ENCODE assay signal across 29 cellular contexts in the genomic region with DNA sequence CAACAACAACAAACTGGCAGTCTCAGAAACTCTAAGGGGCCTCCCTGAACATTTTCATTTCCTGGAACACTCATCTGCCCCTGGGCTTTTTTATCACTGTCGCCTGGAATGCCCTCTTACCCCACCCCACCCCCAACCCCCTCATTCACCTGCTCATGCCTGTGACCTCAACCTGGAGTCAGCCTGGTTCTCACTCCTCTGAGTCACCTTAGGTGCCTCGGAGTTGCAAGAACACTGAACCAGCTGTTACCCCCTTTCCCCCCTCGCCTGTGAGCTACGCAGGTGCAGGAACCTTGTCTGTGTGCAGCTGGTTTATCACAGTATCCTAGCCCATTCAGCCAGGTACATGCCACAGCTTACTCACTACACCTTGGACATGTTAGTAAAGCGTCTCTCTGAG. TPM values are rescaled to one million over a fixed set of nuclear protein-coding genes. Genes with fewer than 3 reads are reported as not detected.
DNase-seq lines count a peak whose midpoint lies in the region; ATAC-seq and TF ChIP-seq lines count a peak whose summit lies in the region.
"Had no signal": no experiment of that assay in that cellular context is flagged by ENCODE, and none has a peak within 500 bp of the region (broad histone marks: within the 10 kb centered on the region; RNA-seq: fewer than 3 reads in every experiment).

No MANE protein-coding gene starts in this region.

- H3K36me3 ChIP-seq in GM23338 (ENCODE audit: insufficient read depth) (no peaks in the 10 kb centered on the region), trophoblast cell (ENCODE audit: control insufficient read depth in 1 of 2, insufficient read depth in 2 of 2, low read length in 2 of 2) (no peaks in the 10 kb centered on the region)
- H3K36me3 ChIP-seq: left lung, right atrium auricular region, vagina had no signal

- peak overlapping the region; percentile 2 for H2BK120ac ChIP-seq in trophoblast cell (ENCODE audit: insufficient read depth, low read length, poor library complexity)

- H3K9me3 ChIP-seq in trophoblast cell (ENCODE audit: insufficient read depth, low read depth, low read length), result no peaks in the 10 kb centered on the region
- H3K9me3 ChIP-seq: heart right ventricle, left lung, right atrium auricular region, vagina had no signal

- H3K4me3 ChIP-seq in GM23338 (no peak overlapping the region), epithelial cell of esophagus (ENCODE audit: low read length) (no peak overlapping the region), trophoblast cell (ENCODE audit: low read depth, low read length) (no peak overlapping the region)
- H3K4me3 ChIP-seq: heart right ventricle, left lung, right atrium auricular region, vagina had no signal

- H4K12ac ChIP-seq in trophoblast cell (ENCODE audit: low read depth, low read length), result no peak overlapping the region

- H3K23ac ChIP-seq in trophoblast cell (ENCODE audit: low read length), result no peak overlapping the region

- no peak overlapping the region for H3K27ac ChIP-seq in GM23338 (ENCODE audit: low read depth)
- no peak overlapping the region for H3K27ac ChIP-seq in trophoblast cell (ENCODE audit: low read depth, low read length)
- H3K27ac ChIP-seq: KMS-11, vagina had no signal

- no peak for DNase-seq in GM23338 (ENCODE audit: low spot score)
- peak; percentile 53 for DNase-seq in NCI-H2171 treated with DMSO at 0.1 percent for 48 hours (lab: John Stamatoyannopoulos, UW)
- DNase-seq in epithelial cell of esophagus (ENCODE audit: low read depth), result peak; percentile 86
- DNase-seq in trophoblast cell, result peak; percentile 84 to 86
- no peak for DNase-seq in NCI-H1092 (lab: John Stamatoyannopoulos, UW)
- no peak for DNase-seq in activated CD4-positive, CD25-positive, alpha-beta regulatory T cell treated with anti-CD3 and anti-CD28 coated beads, Interleukin-2, amount 50 U/mL, for 72 hours
- no peak for DNase-seq in HUDEP-2 (lab: John Stamatoyannopoulos, UW; ENCODE audit: unreplicated experiment in 76 of 76)
- no peak for DNase-seq in HEK293T (ENCODE audit: extremely low spot score)
- DNase-seq: activated CD8-positive, alpha-beta T cell treated with anti-CD3 and anti-CD28 coated beads for 36 hours; activated gamma-delta T cell; activated T-cell treated with anti-CD3 and anti-CD28 coated beads for 4 hours; C1 segment of cervical spinal cord; Calu3; foreskin fibroblast; heart right ventricle; left lung; naive thymus-derived CD8-positive, alpha-beta T cell; NCI-H1694; NCI-H226; NCI-H774; SHP77; stimulated activated CD4-positive, alpha-beta T cell treated with anti-CD3 and anti-CD28 coated beads, Interleukin-12 subunit alpha, Interleukin-12 subunit beta, amount 100 ng/mL, for 4 hours; stimulated activated CD4-positive, alpha-beta T cell treated with anti-CD3 and anti-CD28 coated beads, Interleukin-4, amount 100 ng/mL, for 24 hours; stimulated activated naive CD4-positive, alpha-beta T cell had no signal

- no peaks in the 10 kb centered on the region for H3K9me2 ChIP-seq in GM23338 (ENCODE audit: insufficient read depth)

- no peaks in the 10 kb centered on the region for H3K79me1 ChIP-seq in trophoblast cell (ENCODE audit: low read length)

- CTCF ChIA-PET in HEK293T (lab: Yijun Ruan, JAX), result interaction anchor here (0.6 kb wide), 1 partner anchor 9 kb away, joined by 4 read pairs; no protein-coding TSS in a partner anchor

- peaks cover 2% of the 10 kb centered on the region for H3K27me3 Mint-ChIP-seq in GM23338 (ENCODE audit: insufficient read depth, low read depth, poor library complexity)
- H3K27me3 Mint-ChIP-seq: activated CD8-positive, alpha-beta T cell treated with anti-CD3 and anti-CD28 coated beads for 36 hours; naive thymus-derived CD8-positive, alpha-beta T cell had no signal

- H3K4me3 Mint-ChIP-seq in GM23338, result no peak overlapping the region
- H3K4me3 Mint-ChIP-seq: activated CD8-positive, alpha-beta T cell treated with anti-CD3 and anti-CD28 coated beads for 36 hours; naive thymus-derived CD8-positive, alpha-beta T cell had no signal

- ATAC-seq in GM23338, result peak; percentile 22
- ATAC-seq: activated CD4-positive, CD25-positive, alpha-beta regulatory T cell treated with anti-CD3 and anti-CD28 coated beads, Interleukin-2, amount 50 U/mL, for 24 hours; activated CD8-positive, alpha-beta T cell treated with anti-CD3 and anti-CD28 coated beads for 36 hours; left lung; naive thymus-derived CD8-positive, alpha-beta T cell had no signal

- no peaks in the 10 kb centered on the region for H3K9me3 Mint-ChIP-seq in GM23338
- H3K9me3 Mint-ChIP-seq: activated CD8-positive, alpha-beta T cell treated with anti-CD3 and anti-CD28 coated beads for 36 hours; naive thymus-derived CD8-positive, alpha-beta T cell had no signal

- no peaks in the 10 kb centered on the region for H4K20me1 ChIP-seq in GM23338 (replicated peaks; ENCODE audit: insufficient read depth)

- no peak overlapping the region for H4K91ac ChIP-seq in trophoblast cell (ENCODE audit: low read depth, low read length)

- H2AFZ ChIP-seq in GM23338 (no peak overlapping the region), trophoblast cell (ENCODE audit: insufficient read depth, low read length, poor library complexity) (no peak overlapping the region)

- no peaks in the 10 kb centered on the region for H3K36me3 Mint-ChIP-seq in GM23338 (ENCODE audit: low read depth)
- H3K36me3 Mint-ChIP-seq: naive thymus-derived CD8-positive, alpha-beta T cell had no signal

- no peak overlapping the region for H3K14ac ChIP-seq in trophoblast cell (ENCODE audit: low read length)

- no peak overlapping the region for H4K8ac ChIP-seq in trophoblast cell (ENCODE audit: low read depth, low read length)

- POLR2A ChIA-PET in HEK293T (lab: Yijun Ruan, JAX), result no interaction called here

- no peak overlapping the region for H2AK5ac ChIP-seq in trophoblast cell (ENCODE audit: low read length)

- WGBS in trophoblast cell (ENCODE audit: extremely low coverage, insufficient coverage, insufficient read length), result no CpG with 5 or more reads among the region's 5 CpGs

- no peaks in the 10 kb centered on the region for H3K27me3 ChIP-seq in GM23338 (ENCODE audit: insufficient read depth)
- no peaks in the 10 kb centered on the region for H3K27me3 ChIP-seq in trophoblast cell (ENCODE audit: insufficient read depth, low read length)
- H3K27me3 ChIP-seq: heart right ventricle, left lung, right atrium auricular region, vagina had no signal

- TF ChIP-seq CTCF in GM23338 (conservative IDR thresholded peaks at IDR 0.05; ENCODE audit: low read depth in 2 of 2) (no peak), epithelial cell of esophagus (IDR thresholded peaks at IDR 0.05; ENCODE audit: insufficient read depth, low read depth, low read length, missing control alignments) (no peak)

- H3K4me1 Mint-ChIP-seq in GM23338, result peaks cover 4% of the 10 kb centered on the region; the same call in 2 of the 3 replicates

- H3K79me2 ChIP-seq in GM23338 (replicated peaks; ENCODE audit: insufficient read depth) (no peaks in the 10 kb centered on the region), trophoblast cell (ENCODE audit: control insufficient read depth, insufficient read depth, low read length, poor library complexity) (no peaks in the 10 kb centered on the region)

- H3K4ac ChIP-seq in trophoblast cell (ENCODE audit: low read depth, low read length), result no peak overlapping the region

- H3K4me1 ChIP-seq in GM23338 (ENCODE audit: insufficient read depth), result no peaks in the 10 kb centered on the region; the same call in 1 of the 2 replicates
- peaks cover 3 to 17% of the 10 kb centered on the region in 2 experiments for H3K4me1 ChIP-seq in trophoblast cell (ENCODE audit: control insufficient read depth in 1 of 2, insufficient read depth in 2 of 2, low read length in 2 of 2)
- H3K4me1 ChIP-seq: right atrium auricular region, vagina had no signal

- no peak overlapping the region for H3K18ac ChIP-seq in trophoblast cell (ENCODE audit: low read length)

- no peaks in the 10 kb centered on the region for H3F3A ChIP-seq in GM23338 (replicated peaks; ENCODE audit: low read depth)

- H2BK5ac ChIP-seq in trophoblast cell (ENCODE audit: low read depth, low read length, poor library complexity), result no peak overlapping the region

- H3K9ac ChIP-seq in trophoblast cell (ENCODE audit: low read length), result no peak overlapping the region
- H3K9ac ChIP-seq: KMS-11 had no signal

- no peak overlapping the region for H3K27ac Mint-ChIP-seq in GM23338
- H3K27ac Mint-ChIP-seq: activated CD8-positive, alpha-beta T cell treated with anti-CD3 and anti-CD28 coated beads for 36 hours had no signal

- no peak overlapping the region for H2BK12ac ChIP-seq in trophoblast cell (ENCODE audit: low read length)

- H3K4me2 ChIP-seq in GM23338, result no peak overlapping the region
- H3K4me2 ChIP-seq in trophoblast cell (ENCODE audit: low read length), result no peak overlapping the region

TF ChIP-seq in GM23338, 12 proteins besides CTCF, POLR2A, EP300 and RAD21 (continues in another document):
- TF ChIP-seq, protein P1, sequence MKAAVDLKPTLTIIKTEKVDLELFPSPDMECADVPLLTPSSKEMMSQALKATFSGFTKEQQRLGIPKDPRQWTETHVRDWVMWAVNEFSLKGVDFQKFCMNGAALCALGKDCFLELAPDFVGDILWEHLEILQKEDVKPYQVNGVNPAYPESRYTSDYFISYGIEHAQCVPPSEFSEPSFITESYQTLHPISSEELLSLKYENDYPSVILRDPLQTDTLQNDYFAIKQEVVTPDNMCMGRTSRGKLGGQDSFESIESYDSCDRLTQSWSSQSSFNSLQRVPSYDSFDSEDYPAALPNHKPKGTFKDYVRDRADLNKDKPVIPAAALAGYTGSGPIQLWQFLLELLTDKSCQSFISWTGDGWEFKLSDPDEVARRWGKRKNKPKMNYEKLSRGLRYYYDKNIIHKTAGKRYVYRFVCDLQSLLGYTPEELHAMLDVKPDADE (IDR thresholded peaks at IDR 0.05), result no peak

TF ChIP-seq in HEK293T, 16 proteins besides CTCF, POLR2A, EP300 and RAD21 (continues in another document):
- TF ChIP-seq SP1 (IDR thresholded peaks at IDR 0.05), result no peak
- TF ChIP-seq HDGF (IDR thresholded peaks at IDR 0.05; ENCODE audit: borderline replicate concordance), result no peak
- TF ChIP-seq FOXM1 (IDR thresholded peaks at IDR 0.05; ENCODE audit: borderline replicate concordance), result no peak
- no peak for TF ChIP-seq ZNF384 (IDR thresholded peaks at IDR 0.05)
- no peak for TF ChIP-seq ARNT (IDR thresholded peaks at IDR 0.05)
- TF ChIP-seq BHLHE40 (IDR thresholded peaks at IDR 0.05; ENCODE audit: borderline replicate concordance), result no peak
- no peak for TF ChIP-seq TARDBP (IDR thresholded peaks at IDR 0.05)
- TF ChIP-seq LEF1 (IDR thresholded peaks at IDR 0.05; ENCODE audit: borderline replicate concordance), result no peak
- no peak for TF ChIP-seq FOXA1 (IDR thresholded peaks at IDR 0.05)

RNA-seq across cellular contexts. Expression of gene SNAI1, which starts 12.8 kb away (rescaled TPM):
- total RNA-seq in GM23338 (2014; rRNA removed; shearing (Covaris generic)), result 2.9 and 4.2 TPM in 2 replicates
- polyA plus RNA-seq in GM23338 (2016; fragmentation: Nextera tagmentation; extraction: Ambion mirVana), result 7.9 and 8.4 TPM in 2 replicates
- polyA plus RNA-seq in trophoblast cell (2013), result 74.2 and 76.9 TPM in 2 replicates
- total RNA-seq: temporal lobe had no signal

RNA-seq across cellular contexts. Expression of gene RNF114, which starts 33.7 kb away (rescaled TPM):
- 211 and 279 TPM in 2 replicates for total RNA-seq in GM23338 (2014; rRNA removed; shearing (Covaris generic))
- polyA plus RNA-seq in GM23338 (2016; fragmentation: Nextera tagmentation; extraction: Ambion mirVana), result 153 and 155 TPM in 2 replicates
- 56.6 and 56.7 TPM in 2 replicates for polyA plus RNA-seq in trophoblast cell (2013)

RNA-seq across cellular contexts. Expression of gene SPATA2, which starts 54.6 kb away (rescaled TPM):
- 8.7 and 9.3 TPM in 2 replicates for total RNA-seq in GM23338 (2014; rRNA removed; shearing (Covaris generic))
- polyA plus RNA-seq in GM23338 (2016; fragmentation: Nextera tagmentation; extraction: Ambion mirVana), result 4.9 and 5.3 TPM in 2 replicates
- 8.8 and 9.0 TPM in 2 replicates for polyA plus RNA-seq in trophoblast cell (2013)

Comparison
In these comparisons a context has a peak if more than half of its experiments do, and no peak if none do; other contexts are left out.
1. DNase-seq: peak in NCI-H2171 treated with DMSO at 0.1 percent for 48 hours (single experiment), epithelial cell of esophagus (single experiment) and trophoblast cell (2 of 2); none in GM23338 (single experiment), NCI-H1092 (single experiment), activated CD4-positive, CD25-positive, alpha-beta regulatory T cell treated with anti-CD3 and anti-CD28 coated beads, Interleukin-2, amount 50 U/mL, for 72 hours (single experiment), HUDEP-2 (0 of 76) and HEK293T (single experiment).